Comparison of ENCODE assay signal across 22 cellular contexts in genomic region chr22:48403521-48403921, GRCh38.
"Had no signal": no experiment of that assay in that cellular context is flagged by ENCODE, and none has a peak within 500 bp of the region (broad histone marks: within the 10 kb centered on the region; RNA-seq: fewer than 3 reads in every experiment).

No MANE protein-coding gene starts in this region.

- H3K4me1 ChIP-seq: colonic mucosa, neural progenitor cell, parathyroid adenoma, prostate gland, right lobe of liver, spleen, testis, tibial nerve had no signal

- H3K27ac ChIP-seq: colonic mucosa, hepatocyte, neural progenitor cell, parathyroid adenoma, prostate gland, right lobe of liver, spleen, testis, tibial nerve had no signal

- H3K9me3 ChIP-seq: colonic mucosa, prostate gland, right lobe of liver, testis had no signal

- ATAC-seq: left cardiac atrium; naive thymus-derived CD8-positive, alpha-beta T cell; stimulated activated memory B cell treated with anti-CD40 and anti-IgM and Interleukin-4, amounts not matched to agents 10 μg/mL and 1 μg/mL and 100 μg/mL, for 72 hours had no signal

- H3K27me3 ChIP-seq: colonic mucosa, hepatocyte, neural progenitor cell, right lobe of liver, testis, tibial nerve had no signal

- H3K36me3 ChIP-seq: colonic mucosa, neural progenitor cell, prostate gland, right lobe of liver, spleen, tibial nerve had no signal

- H3K4me3 ChIP-seq: colonic mucosa, hepatocyte, neural progenitor cell, prostate gland, right lobe of liver, spleen, testis, tibial nerve had no signal

- DNase-seq: colonic mucosa; effector CD4-positive, alpha-beta T cell; endodermal cell; erythroblast; foreskin melanocyte; kidney; left cardiac atrium; mesendoderm; naive thymus-derived CD8-positive, alpha-beta T cell; occipital lobe; spleen; stimulated activated CD4-positive, alpha-beta T cell treated with anti-CD3 and anti-CD28 coated beads, Interleukin-15, amount 100 ng/mL, for 24 hours; stimulated activated CD4-positive, alpha-beta T cell treated with anti-CD3 and anti-CD28 coated beads, Interleukin-1b, Interleukin-23, amount 100 ng/mL, for 48 hours; stimulated activated CD4-positive, alpha-beta T cell treated with anti-CD3 and anti-CD28 coated beads, Interleukin-4, amount 100 ng/mL, for 24 hours; testis had no signal
